Comparison of ENCODE assay signal across 26 cellular contexts in the genomic region with DNA sequence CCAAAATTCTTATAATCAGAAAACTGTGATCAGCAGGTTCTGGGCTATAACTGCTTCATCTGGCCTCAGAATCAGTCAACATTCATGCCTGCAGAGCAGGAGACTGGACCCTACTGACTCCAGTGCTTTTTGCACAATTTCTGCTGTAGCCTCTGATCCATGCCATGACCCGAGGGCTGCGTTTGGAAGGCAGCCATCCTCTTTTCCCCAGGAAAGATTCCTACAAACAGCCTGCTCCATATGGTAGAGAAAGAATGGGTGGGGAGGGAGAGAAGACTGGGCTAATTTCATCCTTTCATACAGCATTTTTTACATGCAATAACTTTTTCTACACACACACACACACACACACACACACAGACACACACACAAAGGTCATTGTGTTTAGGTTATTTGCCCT.
DNase-seq lines count a peak whose midpoint lies in the region; ATAC-seq and TF ChIP-seq lines count a peak whose summit lies in the region.
"Had no signal": no experiment of that assay in that cellular context is flagged by ENCODE, and none has a peak within 500 bp of the region (broad histone marks: within the 10 kb centered on the region; RNA-seq: fewer than 3 reads in every experiment).

No MANE protein-coding gene starts in this region.

- H3K9me3 ChIP-seq in SK-N-SH (no peaks in the 10 kb centered on the region), neural progenitor cell (ENCODE audit: low read depth) (no peaks in the 10 kb centered on the region), PC-9 (ENCODE audit: insufficient read depth, low read depth) (no peaks in the 10 kb centered on the region)
- H3K9me3 ChIP-seq: BE2C had no signal

- peaks cover 2% of the 10 kb centered on the region for H3K27me3 Mint-ChIP-seq in neural progenitor cell (ENCODE audit: insufficient read depth, low read depth)

- H2AFZ ChIP-seq in SK-N-SH (ENCODE audit: low read depth) (no peak overlapping the region), neural progenitor cell (replicated peaks) (peak overlapping the region; percentile 42), PC-9 (no peak overlapping the region)
- H2AFZ ChIP-seq: GM23248 had no signal

- H3K36me3 ChIP-seq in SK-N-SH (replicated peaks in 1 of 2; ENCODE audit: control insufficient read depth in 1 of 2, insufficient read depth in 2 of 2, low read length in 1 of 2) (no peaks in the 10 kb centered on the region), neural progenitor cell (no peaks in the 10 kb centered on the region), PC-9 (ENCODE audit: low read depth) (no peaks in the 10 kb centered on the region)
- H3K36me3 ChIP-seq: BE2C had no signal

- ATAC-seq in SK-N-SH treated with all-trans-retinoic acid at 6 μM for 48 hours (no peak), HG02840 (IDR thresholded peaks at IDR 0.05; ENCODE audit: low FRiP score, unreplicated experiment) (no peak)
- ATAC-seq: GM12878 had no signal

- intact Hi-C loops in PC-9 (cut with micrococcal nuclease; ENCODE audit: unreplicated experiment): no loop called here

- DNase-seq in SK-N-SH: peak; percentile 11
- DNase-seq in HCEC 1CT: peak; percentile 5
- peak; percentile 47 for DNase-seq in fibroblast of gingiva (ENCODE audit: low read depth)
- no peak for DNase-seq in neural progenitor cell (ENCODE audit: low spot score)
- DNase-seq in PC-9: no peak
- no peak for DNase-seq in GM10266 (ENCODE audit: extremely low spot score)
- DNase-seq: 8988T; ACHN; BE2C; CD8-positive, alpha-beta memory T cell; GM23248; H7; Karpas-422; NCI-H1092; NCI-H1417 treated with DMSO at 0.1 percent for 48 hours; NCI-H187 treated with DMSO at 0.1 percent for 48 hours; NCI-H524; NCI-H82; NK-92 treated with Interleukin-12 subunit alpha and Interleukin-12 subunit beta, amount 100 ng/mL, for 24 hours; SIG-M5 had no signal

- H3K4me2 ChIP-seq in SK-N-SH (no peak overlapping the region), neural progenitor cell (no peak overlapping the region), PC-9 (no peak overlapping the region)

- H3K27me3 ChIP-seq in SK-N-SH (ENCODE audit: insufficient read depth) (no peaks in the 10 kb centered on the region), neural progenitor cell (no peaks in the 10 kb centered on the region), PC-9 (ENCODE audit: insufficient read depth, low read depth) (no peaks in the 10 kb centered on the region)
- H3K27me3 ChIP-seq: BE2C had no signal

- TF ChIP-seq CTCF in SK-N-SH (IDR thresholded peaks at IDR 0.05): no peak
- TF ChIP-seq CTCF in neural progenitor cell (IDR thresholded peaks at IDR 0.05): no peak
- TF ChIP-seq CTCF in PC-9 (conservative IDR thresholded peaks at IDR 0.05): no peak
- TF ChIP-seq CTCF in GM10266 (IDR thresholded peaks at IDR 0.05; ENCODE audit: control insufficient read depth, insufficient read depth, low read depth, missing control alignments): no peak

- H3K36me3 Mint-ChIP-seq in neural progenitor cell: no peaks in the 10 kb centered on the region
- H3K36me3 Mint-ChIP-seq: CD14-positive monocyte; CD8-positive, alpha-beta memory T cell had no signal

- whole genome bisulfite sequencing in SK-N-SH (ENCODE audit: low lambda C conversion rate): 44% methylated on average over 2 of the region's 2 CpGs

- BruUV-seq in PC-9 (replicated peaks; lab: Mats Ljungman, UMichigan): no TSS peak

- H3K9ac ChIP-seq in SK-N-SH (no peak overlapping the region), neural progenitor cell (no peak overlapping the region)
- H3K9ac ChIP-seq: GM23248 had no signal

- H3K4me1 Mint-ChIP-seq in neural progenitor cell: peaks cover 8% of the 10 kb centered on the region
- H3K4me1 Mint-ChIP-seq: CD14-positive monocyte; CD8-positive, alpha-beta memory T cell had no signal

- no peaks in the 10 kb centered on the region for H3K79me2 ChIP-seq in SK-N-SH (ENCODE audit: insufficient read depth)
- no peaks in the 10 kb centered on the region for H3K79me2 ChIP-seq in neural progenitor cell (ENCODE audit: low read depth)
- no peaks in the 10 kb centered on the region for H3K79me2 ChIP-seq in PC-9 (ENCODE audit: low read depth)

- H3F3A ChIP-seq in SK-N-SH (replicated peaks; ENCODE audit: insufficient read depth) (no peaks in the 10 kb centered on the region), neural progenitor cell (ENCODE audit: low read depth) (no peaks in the 10 kb centered on the region), PC-9 (ENCODE audit: insufficient read depth, low read depth) (no peaks in the 10 kb centered on the region)

- TF ChIP-seq RAD21 in SK-N-SH (IDR thresholded peaks at IDR 0.05; ENCODE audit: low read length): no peak

- H3K27ac ChIP-seq in SK-N-SH (ENCODE audit: low read depth in 2 of 2, low read length in 1 of 2): no peak overlapping the region; a peak in 1 of 4 replicates
- H3K27ac ChIP-seq in neural progenitor cell: no peak overlapping the region
- no peak overlapping the region for H3K27ac ChIP-seq in PC-9
- H3K27ac ChIP-seq: GM23248, HL-60, SK-N-MC had no signal

- H3K9me3 Mint-ChIP-seq in neural progenitor cell: no peaks in the 10 kb centered on the region

- H3K27ac Mint-ChIP-seq in neural progenitor cell: no peak overlapping the region
- H3K27ac Mint-ChIP-seq: CD14-positive monocyte had no signal

- POLR2A ChIA-PET in SK-N-SH (lab: Yijun Ruan, JAX) (no interaction called here), PC-9 (lab: Charles Lee; ENCODE audit: unreplicated experiment) (no interaction called here)

- H3K4me3 ChIP-seq in SK-N-SH (ENCODE audit: low read depth in 2 of 2, low read length in 1 of 2): no peak overlapping the region
- no peak overlapping the region for H3K4me3 ChIP-seq in neural progenitor cell
- H3K4me3 ChIP-seq in PC-9: no peak overlapping the region
- H3K4me3 ChIP-seq: GM12878, GM23248, SK-N-MC had no signal

- H3K4me1 ChIP-seq in SK-N-SH (ENCODE audit: control insufficient read depth in 1 of 2, insufficient read depth in 2 of 2, low read depth in 1 of 2, low read length in 1 of 2) (peaks cover 0 to 5% of the 10 kb centered on the region in 2 experiments; a peak in 2 of 4 replicates), neural progenitor cell (peaks cover 14% of the 10 kb centered on the region), PC-9 (replicated peaks; ENCODE audit: insufficient read depth) (no peaks in the 10 kb centered on the region)
- H3K4me1 ChIP-seq: BE2C had no signal

- H3K4me3 Mint-ChIP-seq in neural progenitor cell: no peak overlapping the region
- H3K4me3 Mint-ChIP-seq: CD14-positive monocyte; CD8-positive, alpha-beta memory T cell had no signal

- TF ChIP-seq EP300 in SK-N-SH (IDR thresholded peaks at IDR 0.05; ENCODE audit: borderline replicate concordance in 1 of 2, low read depth in 1 of 2, low read length in 1 of 2): no peak

- CTCF ChIA-PET in SK-N-SH (lab: Yijun Ruan, JAX): interaction anchor here (0.8 kb wide), 1 partner anchor 31 kb away, joined by 3 read pairs; no protein-coding TSS in a partner anchor
- CTCF ChIA-PET in PC-9 (lab: Charles Lee): no interaction called here

- no peaks in the 10 kb centered on the region for H3K9me2 ChIP-seq in SK-N-SH
- H3K9me2 ChIP-seq in PC-9 (ENCODE audit: insufficient read depth): no peaks in the 10 kb centered on the region

- no peaks in the 10 kb centered on the region for H4K20me1 ChIP-seq in SK-N-SH (ENCODE audit: insufficient read depth)
- no peaks in the 10 kb centered on the region for H4K20me1 ChIP-seq in neural progenitor cell (ENCODE audit: low read depth)
- no peaks in the 10 kb centered on the region for H4K20me1 ChIP-seq in PC-9 (ENCODE audit: insufficient read depth)

TF ChIP-seq in SK-N-SH, 30 proteins besides CTCF, POLR2A, EP300 and RAD21:
- no peak for TF ChIP-seq NFIC (IDR thresholded peaks at IDR 0.05; ENCODE audit: borderline replicate concordance)
- TF ChIP-seq, protein P1, sequence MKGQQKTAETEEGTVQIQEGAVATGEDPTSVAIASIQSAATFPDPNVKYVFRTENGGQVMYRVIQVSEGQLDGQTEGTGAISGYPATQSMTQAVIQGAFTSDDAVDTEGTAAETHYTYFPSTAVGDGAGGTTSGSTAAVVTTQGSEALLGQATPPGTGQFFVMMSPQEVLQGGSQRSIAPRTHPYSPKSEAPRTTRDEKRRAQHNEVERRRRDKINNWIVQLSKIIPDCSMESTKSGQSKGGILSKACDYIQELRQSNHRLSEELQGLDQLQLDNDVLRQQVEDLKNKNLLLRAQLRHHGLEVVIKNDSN (IDR thresholded peaks at IDR 0.05; ENCODE audit: borderline replicate concordance, low read depth): no peak
- TF ChIP-seq TAF1 (IDR thresholded peaks at IDR 0.05; ENCODE audit: borderline replicate concordance, low read depth, low read length): no peak
- TF ChIP-seq FOXJ3 (CRISPR knock-in tag; IDR thresholded peaks at IDR 0.05): no peak
- TF ChIP-seq NRF1 (IDR thresholded peaks at IDR 0.05; ENCODE audit: low read depth, low read length): no peak
- no peak for TF ChIP-seq CHD2 (IDR thresholded peaks at IDR 0.05; ENCODE audit: low read length, partially characterized antibody)
- no peak for TF ChIP-seq TCF12 (IDR thresholded peaks at IDR 0.05)

TF ChIP-seq in SK-N-SH treated with all-trans-retinoic acid at 6 μM for 48 hours, 23 proteins besides CTCF, POLR2A, EP300 and RAD21 (continues in another document):
- no peak for TF ChIP-seq SNAI2 (CRISPR knock-in tag; IDR thresholded peaks at IDR 0.05)
- TF ChIP-seq ESRRG (CRISPR knock-in tag; IDR thresholded peaks at IDR 0.05): no peak
- no peak for TF ChIP-seq ZNF8 (CRISPR knock-in tag; IDR thresholded peaks at IDR 0.05)
- no peak for TF ChIP-seq TCF4 (CRISPR knock-in tag; IDR thresholded peaks at IDR 0.05; ENCODE audit: borderline replicate concordance)
- no peak for TF ChIP-seq OSR1 (CRISPR knock-in tag; IDR thresholded peaks at IDR 0.05)
- TF ChIP-seq, protein P2, sequence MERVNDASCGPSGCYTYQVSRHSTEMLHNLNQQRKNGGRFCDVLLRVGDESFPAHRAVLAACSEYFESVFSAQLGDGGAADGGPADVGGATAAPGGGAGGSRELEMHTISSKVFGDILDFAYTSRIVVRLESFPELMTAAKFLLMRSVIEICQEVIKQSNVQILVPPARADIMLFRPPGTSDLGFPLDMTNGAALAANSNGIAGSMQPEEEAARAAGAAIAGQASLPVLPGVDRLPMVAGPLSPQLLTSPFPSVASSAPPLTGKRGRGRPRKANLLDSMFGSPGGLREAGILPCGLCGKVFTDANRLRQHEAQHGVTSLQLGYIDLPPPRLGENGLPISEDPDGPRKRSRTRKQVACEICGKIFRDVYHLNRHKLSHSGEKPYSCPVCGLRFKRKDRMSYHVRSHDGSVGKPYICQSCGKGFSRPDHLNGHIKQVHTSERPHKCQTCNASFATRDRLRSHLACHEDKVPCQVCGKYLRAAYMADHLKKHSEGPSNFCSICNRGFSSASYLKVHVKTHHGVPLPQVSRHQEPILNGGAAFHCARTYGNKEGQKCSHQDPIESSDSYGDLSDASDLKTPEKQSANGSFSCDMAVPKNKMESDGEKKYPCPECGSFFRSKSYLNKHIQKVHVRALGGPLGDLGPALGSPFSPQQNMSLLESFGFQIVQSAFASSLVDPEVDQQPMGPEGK (CRISPR knock-in tag; IDR thresholded peaks at IDR 0.05; ENCODE audit: borderline replicate concordance): no peak
- TF ChIP-seq TOX (CRISPR knock-in tag; IDR thresholded peaks at IDR 0.05; ENCODE audit: borderline replicate concordance): no peak
- no peak for TF ChIP-seq CSDC2 (CRISPR knock-in tag; IDR thresholded peaks at IDR 0.05)
- no peak for TF ChIP-seq RARB (CRISPR knock-in tag; IDR thresholded peaks at IDR 0.05)
- no peak for TF ChIP-seq ZNF70 (CRISPR knock-in tag; IDR thresholded peaks at IDR 0.05)
- no peak for TF ChIP-seq ISL1 (CRISPR knock-in tag; IDR thresholded peaks at IDR 0.05)

Comparison
In these comparisons a context has a peak if more than half of its experiments do, and no peak if none do; other contexts are left out.
1. DNase-seq: peak in SK-N-SH (single experiment), HCEC 1CT (single experiment) and fibroblast of gingiva (single experiment); none in neural progenitor cell (single experiment), PC-9 (0 of 2) and GM10266 (single experiment).